8 cellular contexts compared by ENCODE assay signal in genomic region chr3:196942226-196942914, GRCh38.
A peak's percentile ranks its signal among the peaks of the same experiment; 100 is the strongest.
DNase-seq lines count a peak whose midpoint lies in the region; ATAC-seq, FAIRE-seq and TF ChIP-seq lines count a peak whose summit lies in the region.

TSS of gene NCBP2 (minus strand) at chr3:196942528. CDS start at chr3:196942503, 25 bp downstream.

- H3K4me1 ChIP-seq in ES-I3 (ENCODE audit: insufficient read depth, low read length) (peaks cover 7% of the 10 kb centered on the region; the same call in 1 of the 2 replicates), RWPE2 (ENCODE audit: insufficient read depth, poor library complexity, severe bottlenecking) (peaks cover 4% of the 10 kb centered on the region)

- peak within 1 kb of the TSS; percentile 70 for H3K27ac ChIP-seq in RWPE2 (ENCODE audit: poor library complexity, severe bottlenecking)

- peak within 1 kb of the TSS; percentile 96 to 97 (median 96) for H3K4me3 Mint-ChIP-seq in nephron
- H3K4me3 Mint-ChIP-seq in stimulated activated naive CD8-positive, alpha-beta T cell treated with anti-CD3 and anti-CD28 coated beads, Interleukin-15, Interleukin-2, amounts not matched to agents 100 ng/mL and 50 ng/mL, for 24 hours, result peak within 1 kb of the TSS; percentile 93

- H3K4me1 Mint-ChIP-seq in nephron, result peaks cover 44% of the 10 kb centered on the region
- peaks cover 56% of the 10 kb centered on the region for H3K4me1 Mint-ChIP-seq in stimulated activated naive CD8-positive, alpha-beta T cell treated with anti-CD3 and anti-CD28 coated beads, Interleukin-15, Interleukin-2, amounts not matched to agents 100 ng/mL and 50 ng/mL, for 24 hours (ENCODE audit: low read depth)

- no peaks in the 10 kb centered on the region for H3K9me3 ChIP-seq in ES-I3 (ENCODE audit: control insufficient read depth, insufficient read depth, low read length)
- no peaks in the 10 kb centered on the region for H3K9me3 ChIP-seq in RWPE2 (ENCODE audit: severe bottlenecking)

- peak; percentile 87 for ATAC-seq in RWPE2 (ENCODE audit: low read depth)

- H3K27me3 Mint-ChIP-seq in nephron (ENCODE audit: low read depth), result no peaks in the 10 kb centered on the region
- H3K27me3 Mint-ChIP-seq in stimulated activated naive CD8-positive, alpha-beta T cell treated with anti-CD3 and anti-CD28 coated beads, Interleukin-15, Interleukin-2, amounts not matched to agents 100 ng/mL and 50 ng/mL, for 24 hours, result no peaks in the 10 kb centered on the region

- peak; percentile 91 for FAIRE-seq in H54 (lab: Jason Lieb, UNC)

- H3K4me3 ChIP-seq in RWPE2 (ENCODE audit: severe bottlenecking) (peak within 1 kb of the TSS; percentile 89), fibroblast of pulmonary artery (replicated peaks; ENCODE audit: low read depth, low read length) (peak within 1 kb of the TSS; percentile 97)

- H3K9ac ChIP-seq in ES-I3 (ENCODE audit: low read depth, low read length), result peak within 1 kb of the TSS; percentile 86

- H3K36me3 Mint-ChIP-seq in nephron (ENCODE audit: low read depth), result peaks cover 28% of the 10 kb centered on the region
- H3K36me3 Mint-ChIP-seq in stimulated activated naive CD8-positive, alpha-beta T cell treated with anti-CD3 and anti-CD28 coated beads, Interleukin-15, Interleukin-2, amounts not matched to agents 100 ng/mL and 50 ng/mL, for 24 hours (ENCODE audit: low read depth), result peaks cover 59% of the 10 kb centered on the region

- DNase-seq in H54 (ENCODE audit: insufficient read length, low spot score) (peak; percentile 97), LoVo (ENCODE audit: low spot score) (peak; percentile 98), RWPE2 (ENCODE audit: low spot score) (peak; percentile 97), fibroblast of pulmonary artery (ENCODE audit: low read depth) (peak; percentile 99)
- DNase-seq in activated T-helper 9 cell treated with anti-CD3 and anti-CD28 coated beads, Interleukin-2, amount 50 U/mL, for 16 hours (ENCODE audit: low read depth), result peak; percentile 100

- H3K27me3 ChIP-seq in RWPE2 (ENCODE audit: insufficient read depth, poor library complexity, severe bottlenecking), result no peaks in the 10 kb centered on the region

- peak; percentile 76 for TF ChIP-seq POLR2A in H54 (IDR thresholded peaks at IDR 0.05; ENCODE audit: low read depth, low read length)

- peaks cover 14% of the 10 kb centered on the region for H3K36me3 ChIP-seq in ES-I3 (ENCODE audit: insufficient read depth, low read length)
- peaks cover 40% of the 10 kb centered on the region for H3K36me3 ChIP-seq in RWPE2 (ENCODE audit: low read depth)

- no peaks in the 10 kb centered on the region for H3K9me3 Mint-ChIP-seq in nephron
- H3K9me3 Mint-ChIP-seq in stimulated activated naive CD8-positive, alpha-beta T cell treated with anti-CD3 and anti-CD28 coated beads, Interleukin-15, Interleukin-2, amounts not matched to agents 100 ng/mL and 50 ng/mL, for 24 hours, result no peaks in the 10 kb centered on the region

- peak within 1 kb of the TSS; percentile 90 to 96 (median 95) for H3K27ac Mint-ChIP-seq in nephron
- H3K27ac Mint-ChIP-seq in stimulated activated naive CD8-positive, alpha-beta T cell treated with anti-CD3 and anti-CD28 coated beads, Interleukin-15, Interleukin-2, amounts not matched to agents 100 ng/mL and 50 ng/mL, for 24 hours, result peak within 1 kb of the TSS; percentile 94

- TF ChIP-seq CTCF in RWPE2 (IDR thresholded peaks at IDR 0.05; ENCODE audit: poor library complexity, severe bottlenecking) (peak; percentile 69), fibroblast of pulmonary artery (IDR thresholded peaks at IDR 0.05; ENCODE audit: low read length, missing control alignments) (peak; percentile 53), nephron (IDR thresholded peaks at IDR 0.05; ENCODE audit: unreplicated experiment in 3 of 3) (peak; percentile 47 to 69 (median 68))

Comparison
In these comparisons a context has a peak if more than half of its experiments do, and no peak if none do; other contexts are left out.
1. Peak in every context shown above with its lines: DNase-seq, ATAC-seq, H3K4me3 ChIP-seq and H3K27ac ChIP-seq.